16 cellular contexts compared by ENCODE assay signal in genomic region chr12:8554451-8555195, GRCh38. TPM values are rescaled to one million over a fixed set of nuclear protein-coding genes. Genes with fewer than 3 reads are reported as not detected.
DNase-seq lines count a peak whose midpoint lies in the region; ATAC-seq, FAIRE-seq and TF ChIP-seq lines count a peak whose summit lies in the region.
"Had no signal": no experiment of that assay in that cellular context is flagged by ENCODE, and none has a peak within 500 bp of the region (broad histone marks: within the 10 kb centered on the region; RNA-seq: fewer than 3 reads in every experiment).

No MANE protein-coding gene starts in this region.

- no peaks in the 10 kb centered on the region for H3K9me3 ChIP-seq in A673 (ENCODE audit: low read depth, low read length, poor library complexity, severe bottlenecking)

- ATAC-seq in GM19463 (IDR thresholded peaks at IDR 0.05; ENCODE audit: unreplicated experiment) (no peak), HG03521 (IDR thresholded peaks at IDR 0.05; ENCODE audit: unreplicated experiment) (no peak)

- TF ChIP-seq CTCF in A673 (conservative IDR thresholded peaks at IDR 0.05; ENCODE audit: low read depth, low read length): no peak
- TF ChIP-seq CTCF in astrocyte of the spinal cord (IDR thresholded peaks at IDR 0.05; ENCODE audit: low read depth, low read length): no peak

- BruUV-seq in A673 (replicated peaks; lab: Mats Ljungman, UMichigan): no TSS peak

- in situ Hi-C loops in astrocyte of the spinal cord (cut with HindIII; ENCODE audit: low sequenced_read_pairs): no loop called here

- intact Hi-C loops in A673 (cut with micrococcal nuclease; ENCODE audit: unreplicated experiment): no loop called here

- no peaks in the 10 kb centered on the region for H3K36me3 ChIP-seq in A673 (ENCODE audit: insufficient read depth, low read length, poor library complexity, severe bottlenecking)

- no peak overlapping the region for H3K4me3 ChIP-seq in A673 (ENCODE audit: low read depth, low read length, poor library complexity, severe bottlenecking)
- H3K4me3 ChIP-seq in astrocyte of the spinal cord (ENCODE audit: low read depth, low read length): no peak overlapping the region

- no peaks in the 10 kb centered on the region for H3K4me1 ChIP-seq in A673 (ENCODE audit: insufficient read depth, low read length, poor library complexity, severe bottlenecking)
- H3K4me1 ChIP-seq: parathyroid adenoma had no signal

- CTCF ChIA-PET in A673 (lab: Charles Lee): no interaction called here

- H3K27ac ChIP-seq in A673 (ENCODE audit: low read depth, low read length, poor library complexity, severe bottlenecking): no peak overlapping the region
- H3K27ac ChIP-seq: parathyroid adenoma had no signal

- no peaks in the 10 kb centered on the region for H3K27me3 ChIP-seq in A673 (replicated peaks; ENCODE audit: insufficient read depth, low read depth, low read length, poor library complexity)

- FAIRE-seq in HTR-8/SVneo (lab: Jason Lieb, UNC): no peak
- FAIRE-seq: GM12891 had no signal

- POLR2A ChIA-PET in A673 (lab: Charles Lee; ENCODE audit: low non-redundant PET): no interaction called here

- peak; percentile 23 for DNase-seq in A673 (ENCODE audit: low spot score)
- DNase-seq in HTR-8/SVneo (ENCODE audit: insufficient read length, low spot score): peak; percentile 9
- peak; percentile 30 for DNase-seq in astrocyte of the spinal cord (ENCODE audit: low read depth, low spot score)
- peak; percentile 17 for DNase-seq in iPS-NIHi11 (ENCODE audit: low spot score)
- DNase-seq in activated naive CD4-positive, alpha-beta T cell (lab: John Stamatoyannopoulos, UW): no peak
- DNase-seq in activated T-cell treated with anti-CD3 and anti-CD28 coated beads, Interleukin-2, amount 50 U/mL, for 1 hour: no peak
- DNase-seq: activated CD4-positive, alpha-beta T cell treated with anti-CD3 and anti-CD28 coated beads for 4 hours; anterior cingulate cortex; KG1; NCI-H2081; NK-92 treated with Interleukin-12 subunit alpha and Interleukin-12 subunit beta, amount 100 ng/mL, for 24 hours had no signal

RNA-seq across cellular contexts. Expression of gene CLEC4E, which starts 13.9 kb away (rescaled TPM):
- total RNA-seq in A673 (2021): not detected in 2 replicates

RNA-seq across cellular contexts. Expression of gene CLEC4D, which starts 41.3 kb away (rescaled TPM):
- not detected in 2 replicates for total RNA-seq in A673 (2021)
- total RNA-seq: ureter had no signal

RNA-seq across cellular contexts. Expression of gene AICDA, which starts 58.0 kb away (rescaled TPM):
- not detected in 2 replicates for total RNA-seq in A673 (2021)
- total RNA-seq: ureter had no signal

Comparison
In these comparisons a context has a peak if more than half of its experiments do, and no peak if none do; other contexts are left out.
1. DNase-seq: peak in A673 (single experiment), HTR-8/SVneo (single experiment), astrocyte of the spinal cord (single experiment) and iPS-NIHi11 (single experiment); none in activated naive CD4-positive, alpha-beta T cell (0 of 4) and activated T-cell treated with anti-CD3 and anti-CD28 coated beads, Interleukin-2, amount 50 U/mL, for 1 hour (single experiment).